20 cellular contexts compared by ENCODE assay signal in genomic region chr10:11870461-11870780, GRCh38. TPM values are rescaled to one million over a fixed set of nuclear protein-coding genes. Genes with fewer than 3 reads are reported as not detected.
DNase-seq lines count a peak whose midpoint lies in the region; ATAC-seq and TF ChIP-seq lines count a peak whose summit lies in the region.
"Had no signal": no experiment of that assay in that cellular context is flagged by ENCODE, and none has a peak within 500 bp of the region (broad histone marks: within the 10 kb centered on the region; RNA-seq: fewer than 3 reads in every experiment).

No MANE protein-coding gene starts in this region.

- H3K27me3 Mint-ChIP-seq in endodermal cell (ENCODE audit: insufficient read depth) (peaks cover 19% of the 10 kb centered on the region), type B pancreatic cell (no peaks in the 10 kb centered on the region)

- TF ChIP-seq CTCF in cardiac muscle cell (IDR thresholded peaks at IDR 0.05; ENCODE audit: low read depth, low read length) (no peak), right atrium auricular region (IDR thresholded peaks at IDR 0.05) (no peak), endodermal cell (conservative IDR thresholded peaks at IDR 0.05) (no peak), osteoblast (IDR thresholded peaks at IDR 0.05; ENCODE audit: extremely low read depth, low read depth, low read length) (no peak), type B pancreatic cell (conservative IDR thresholded peaks at IDR 0.05) (no peak)

- no peak overlapping the region for H3K9ac ChIP-seq in endodermal cell (ENCODE audit: extremely low read depth, low read length, poor library complexity, severe bottlenecking)

- no peaks in the 10 kb centered on the region for H3K27me3 ChIP-seq in cardiac muscle cell
- no peaks in the 10 kb centered on the region for H3K27me3 ChIP-seq in right atrium auricular region
- H3K27me3 ChIP-seq in endodermal cell (ENCODE audit: control insufficient read depth, insufficient read depth, low read length, poor library complexity, severe bottlenecking): no peaks in the 10 kb centered on the region
- no peaks in the 10 kb centered on the region for H3K27me3 ChIP-seq in osteoblast (ENCODE audit: insufficient read depth, low read length)
- H3K27me3 ChIP-seq: right lobe of liver had no signal

- H3K36me3 ChIP-seq in cardiac muscle cell (no peaks in the 10 kb centered on the region), right atrium auricular region (no peaks in the 10 kb centered on the region), endodermal cell (ENCODE audit: control insufficient read depth, insufficient read depth, low read length) (peaks cover 10% of the 10 kb centered on the region), osteoblast (ENCODE audit: insufficient read depth, low read length) (no peaks in the 10 kb centered on the region)

- H3K36me3 Mint-ChIP-seq in endodermal cell (ENCODE audit: low read depth): peaks cover 18% of the 10 kb centered on the region
- H3K36me3 Mint-ChIP-seq in type B pancreatic cell: no peaks in the 10 kb centered on the region
- H3K36me3 Mint-ChIP-seq: activated naive CD8-positive, alpha-beta T cell treated with anti-CD3 and anti-CD28 coated beads, Interleukin-2, amount 10 ng/mL, durations not matched to agents 7 days and 5 days had no signal

- peaks cover 12% of the 10 kb centered on the region for H3K4me1 Mint-ChIP-seq in endodermal cell
- peaks cover 39% of the 10 kb centered on the region for H3K4me1 Mint-ChIP-seq in type B pancreatic cell (ENCODE audit: unreplicated experiment)

- H2AFZ ChIP-seq in osteoblast (ENCODE audit: low read length): no peak overlapping the region

- H3K4me1 ChIP-seq in cardiac muscle cell (ENCODE audit: low read depth) (peaks cover 63% of the 10 kb centered on the region), right atrium auricular region (peaks cover 0 to 35% of the 10 kb centered on the region in 2 donors), endodermal cell (ENCODE audit: control insufficient read depth, insufficient read depth, low read length) (peaks cover 5% of the 10 kb centered on the region), osteoblast (ENCODE audit: insufficient read depth, low read length) (peaks cover 9% of the 10 kb centered on the region)

- H3K9me3 Mint-ChIP-seq in endodermal cell: no peaks in the 10 kb centered on the region
- no peaks in the 10 kb centered on the region for H3K9me3 Mint-ChIP-seq in type B pancreatic cell
- H3K9me3 Mint-ChIP-seq: activated naive CD8-positive, alpha-beta T cell treated with anti-CD3 and anti-CD28 coated beads, Interleukin-2, amount 10 ng/mL, durations not matched to agents 7 days and 5 days; activated T-helper 1 cell treated with anti-CD3 and anti-CD28 coated beads, Interleukin-12 subunit alpha, Interleukin-12 subunit beta, Interleukin-2, Interleukin-4 antibody, amounts not matched to agents 30 ng/mL and 10 ng/mL and 1 ng/mL, durations not matched to agents 14 hours and 24 hours and 36 hours had no signal

- H3K4me2 ChIP-seq in osteoblast (ENCODE audit: insufficient read depth, low read length): no peak overlapping the region

- 92 to 94% methylated on average over 6 to 8 of the region's 8 CpGs for WGBS in endodermal cell (ENCODE audit: insufficient coverage in 1 of 2, insufficient read length in 1 of 2), 2 experiments

- no peak overlapping the region for H3K27ac Mint-ChIP-seq in endodermal cell
- H3K27ac Mint-ChIP-seq in type B pancreatic cell: peak overlapping the region; percentile 60
- H3K27ac Mint-ChIP-seq: activated naive CD8-positive, alpha-beta T cell treated with anti-CD3 and anti-CD28 coated beads, Interleukin-2, amount 10 ng/mL, durations not matched to agents 7 days and 5 days; activated T-helper 1 cell treated with anti-CD3 and anti-CD28 coated beads, Interleukin-12 subunit alpha, Interleukin-12 subunit beta, Interleukin-2, Interleukin-4 antibody, amounts not matched to agents 30 ng/mL and 10 ng/mL and 1 ng/mL, durations not matched to agents 14 hours and 24 hours and 36 hours had no signal

- H3K79me2 ChIP-seq in osteoblast (ENCODE audit: insufficient read depth, low read length): no peaks in the 10 kb centered on the region

- no peak for ATAC-seq in GM21825 (IDR thresholded peaks at IDR 0.05; ENCODE audit: unreplicated experiment)
- ATAC-seq: activated CD4-positive, CD25-positive, alpha-beta regulatory T cell treated with anti-CD3 and anti-CD28 coated beads, Interleukin-2, amount 50 U/mL, for 24 hours; right lobe of liver had no signal

- H3K9me3 ChIP-seq in cardiac muscle cell (ENCODE audit: low read depth) (no peaks in the 10 kb centered on the region), right atrium auricular region (no peaks in the 10 kb centered on the region), endodermal cell (ENCODE audit: control insufficient read depth, low read length) (no peaks in the 10 kb centered on the region), osteoblast (ENCODE audit: low read depth, low read length) (no peaks in the 10 kb centered on the region)
- H3K9me3 ChIP-seq: right lobe of liver had no signal

- no peak overlapping the region for H3K4me3 ChIP-seq in cardiac muscle cell
- H3K4me3 ChIP-seq in right atrium auricular region: peak overlapping the region in 1 of 2 donors; percentile 38
- no peak overlapping the region for H3K4me3 ChIP-seq in endodermal cell (ENCODE audit: low read length)
- no peak overlapping the region for H3K4me3 ChIP-seq in osteoblast (ENCODE audit: insufficient read depth, low read length)
- H3K4me3 ChIP-seq: right lobe of liver had no signal

- H3K27ac ChIP-seq in cardiac muscle cell: peak overlapping the region; percentile 93
- peak overlapping the region in 1 of 2 donors; percentile 30 for H3K27ac ChIP-seq in right atrium auricular region
- H3K27ac ChIP-seq in endodermal cell (ENCODE audit: low read depth, low read length): no peak overlapping the region
- no peak overlapping the region for H3K27ac ChIP-seq in osteoblast (ENCODE audit: low read depth, low read length)
- H3K27ac ChIP-seq: right lobe of liver had no signal

- no peaks in the 10 kb centered on the region for H4K20me1 ChIP-seq in osteoblast (ENCODE audit: insufficient read depth, low read length)

- peak overlapping the region; percentile 32 for H3K4me3 Mint-ChIP-seq in endodermal cell
- no peak overlapping the region for H3K4me3 Mint-ChIP-seq in type B pancreatic cell
- H3K4me3 Mint-ChIP-seq: activated naive CD8-positive, alpha-beta T cell treated with anti-CD3 and anti-CD28 coated beads, Interleukin-2, amount 10 ng/mL, durations not matched to agents 7 days and 5 days; activated T-helper 1 cell treated with anti-CD3 and anti-CD28 coated beads, Interleukin-12 subunit alpha, Interleukin-12 subunit beta, Interleukin-2, Interleukin-4 antibody, amounts not matched to agents 30 ng/mL and 10 ng/mL and 1 ng/mL, durations not matched to agents 14 hours and 24 hours and 36 hours had no signal

- DNase-seq in cardiac muscle cell (ENCODE audit: low read depth in 1 of 2, low spot score in 1 of 2) (no peak), right atrium auricular region (ENCODE audit: low spot score) (no peak), endodermal cell (no peak), osteoblast (ENCODE audit: insufficient read length, low spot score, missing footprints) (peak; percentile 68), type B pancreatic cell (ENCODE audit: extremely low spot score, unreplicated experiment) (no peak), NCI-H526 treated with DMSO at 0.1 percent for 48 hours (lab: John Stamatoyannopoulos, UW) (no peak)
- DNase-seq in stimulated activated CD4-positive, alpha-beta T cell treated with anti-CD3 and anti-CD28 coated beads, Interleukin-4, amount 100 ng/mL, for 1 hour: no peak
- DNase-seq: activated naive CD8-positive, alpha-beta T cell treated with anti-CD3 and anti-CD28 coated beads, Interleukin-2, amount 10 ng/mL, durations not matched to agents 7 days and 5 days; DMS 273 treated with DMSO at 0.1 percent for 48 hours; effector CD4-positive, alpha-beta T cell; GDM1; hippocampal formation; NCI-H2171; NCI-H748 treated with DMSO at 0.1 percent for 48 hours; stimulated activated CD4-positive, alpha-beta T cell treated with anti-CD3 and anti-CD28 coated beads, Interleukin-4, amount 100 ng/mL, for 4 hours; T-helper 9 cell had no signal

RNA-seq across cellular contexts. Expression of gene PROSER2, which starts 47.3 kb away (rescaled TPM):
- total RNA-seq in cardiac muscle cell: 17.3 and 20.7 TPM in 2 replicates
- 11.4 and 23.7 TPM in 2 replicates for polyA plus RNA-seq in cardiac muscle cell
- total RNA-seq in right atrium auricular region: 1 to 10 TPM; 1.3 to 3.1 TPM
- 10 to 100 TPM; 13.2 to 18.9 TPM for total RNA-seq in endodermal cell
- polyA plus RNA-seq in endodermal cell (2013, experiment 1 of 2): 5.6 TPM
- 5.0 TPM for polyA plus RNA-seq in endodermal cell (2013, experiment 2 of 2)
- 4.4 and 6.9 TPM in 2 replicates for total RNA-seq in osteoblast
- 6.7 and 12.6 TPM in 2 replicates for total RNA-seq in type B pancreatic cell (ENCODE audit: low replicate concordance)
